Comparison of ENCODE assay signal across 1 cellular context in the genomic region with DNA sequence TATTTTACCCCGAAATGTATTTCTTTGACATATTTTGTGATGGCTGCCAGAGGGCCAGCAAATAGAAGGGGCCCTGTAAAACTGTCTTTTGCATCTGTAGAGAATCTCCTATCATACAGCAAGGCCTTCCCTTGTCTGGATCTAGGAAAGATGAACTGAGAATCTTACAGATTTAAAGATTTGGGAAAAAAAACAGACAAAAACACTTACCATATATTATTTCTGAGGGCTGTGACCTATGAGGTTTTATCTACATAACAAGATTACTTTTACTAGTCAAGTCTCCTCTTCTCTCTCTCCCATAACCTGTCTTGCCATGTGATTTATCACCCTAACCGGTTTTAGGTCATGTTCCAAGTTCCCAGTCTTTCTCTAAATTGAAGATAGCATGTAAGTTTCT.
TF ChIP-seq lines count a peak whose summit lies in the region.

No MANE protein-coding gene starts in this region.

TF ChIP-seq in GM23338, 12 proteins besides CTCF, POLR2A, EP300 and RAD21 (continued from another document):
- TF ChIP-seq, protein P1, sequence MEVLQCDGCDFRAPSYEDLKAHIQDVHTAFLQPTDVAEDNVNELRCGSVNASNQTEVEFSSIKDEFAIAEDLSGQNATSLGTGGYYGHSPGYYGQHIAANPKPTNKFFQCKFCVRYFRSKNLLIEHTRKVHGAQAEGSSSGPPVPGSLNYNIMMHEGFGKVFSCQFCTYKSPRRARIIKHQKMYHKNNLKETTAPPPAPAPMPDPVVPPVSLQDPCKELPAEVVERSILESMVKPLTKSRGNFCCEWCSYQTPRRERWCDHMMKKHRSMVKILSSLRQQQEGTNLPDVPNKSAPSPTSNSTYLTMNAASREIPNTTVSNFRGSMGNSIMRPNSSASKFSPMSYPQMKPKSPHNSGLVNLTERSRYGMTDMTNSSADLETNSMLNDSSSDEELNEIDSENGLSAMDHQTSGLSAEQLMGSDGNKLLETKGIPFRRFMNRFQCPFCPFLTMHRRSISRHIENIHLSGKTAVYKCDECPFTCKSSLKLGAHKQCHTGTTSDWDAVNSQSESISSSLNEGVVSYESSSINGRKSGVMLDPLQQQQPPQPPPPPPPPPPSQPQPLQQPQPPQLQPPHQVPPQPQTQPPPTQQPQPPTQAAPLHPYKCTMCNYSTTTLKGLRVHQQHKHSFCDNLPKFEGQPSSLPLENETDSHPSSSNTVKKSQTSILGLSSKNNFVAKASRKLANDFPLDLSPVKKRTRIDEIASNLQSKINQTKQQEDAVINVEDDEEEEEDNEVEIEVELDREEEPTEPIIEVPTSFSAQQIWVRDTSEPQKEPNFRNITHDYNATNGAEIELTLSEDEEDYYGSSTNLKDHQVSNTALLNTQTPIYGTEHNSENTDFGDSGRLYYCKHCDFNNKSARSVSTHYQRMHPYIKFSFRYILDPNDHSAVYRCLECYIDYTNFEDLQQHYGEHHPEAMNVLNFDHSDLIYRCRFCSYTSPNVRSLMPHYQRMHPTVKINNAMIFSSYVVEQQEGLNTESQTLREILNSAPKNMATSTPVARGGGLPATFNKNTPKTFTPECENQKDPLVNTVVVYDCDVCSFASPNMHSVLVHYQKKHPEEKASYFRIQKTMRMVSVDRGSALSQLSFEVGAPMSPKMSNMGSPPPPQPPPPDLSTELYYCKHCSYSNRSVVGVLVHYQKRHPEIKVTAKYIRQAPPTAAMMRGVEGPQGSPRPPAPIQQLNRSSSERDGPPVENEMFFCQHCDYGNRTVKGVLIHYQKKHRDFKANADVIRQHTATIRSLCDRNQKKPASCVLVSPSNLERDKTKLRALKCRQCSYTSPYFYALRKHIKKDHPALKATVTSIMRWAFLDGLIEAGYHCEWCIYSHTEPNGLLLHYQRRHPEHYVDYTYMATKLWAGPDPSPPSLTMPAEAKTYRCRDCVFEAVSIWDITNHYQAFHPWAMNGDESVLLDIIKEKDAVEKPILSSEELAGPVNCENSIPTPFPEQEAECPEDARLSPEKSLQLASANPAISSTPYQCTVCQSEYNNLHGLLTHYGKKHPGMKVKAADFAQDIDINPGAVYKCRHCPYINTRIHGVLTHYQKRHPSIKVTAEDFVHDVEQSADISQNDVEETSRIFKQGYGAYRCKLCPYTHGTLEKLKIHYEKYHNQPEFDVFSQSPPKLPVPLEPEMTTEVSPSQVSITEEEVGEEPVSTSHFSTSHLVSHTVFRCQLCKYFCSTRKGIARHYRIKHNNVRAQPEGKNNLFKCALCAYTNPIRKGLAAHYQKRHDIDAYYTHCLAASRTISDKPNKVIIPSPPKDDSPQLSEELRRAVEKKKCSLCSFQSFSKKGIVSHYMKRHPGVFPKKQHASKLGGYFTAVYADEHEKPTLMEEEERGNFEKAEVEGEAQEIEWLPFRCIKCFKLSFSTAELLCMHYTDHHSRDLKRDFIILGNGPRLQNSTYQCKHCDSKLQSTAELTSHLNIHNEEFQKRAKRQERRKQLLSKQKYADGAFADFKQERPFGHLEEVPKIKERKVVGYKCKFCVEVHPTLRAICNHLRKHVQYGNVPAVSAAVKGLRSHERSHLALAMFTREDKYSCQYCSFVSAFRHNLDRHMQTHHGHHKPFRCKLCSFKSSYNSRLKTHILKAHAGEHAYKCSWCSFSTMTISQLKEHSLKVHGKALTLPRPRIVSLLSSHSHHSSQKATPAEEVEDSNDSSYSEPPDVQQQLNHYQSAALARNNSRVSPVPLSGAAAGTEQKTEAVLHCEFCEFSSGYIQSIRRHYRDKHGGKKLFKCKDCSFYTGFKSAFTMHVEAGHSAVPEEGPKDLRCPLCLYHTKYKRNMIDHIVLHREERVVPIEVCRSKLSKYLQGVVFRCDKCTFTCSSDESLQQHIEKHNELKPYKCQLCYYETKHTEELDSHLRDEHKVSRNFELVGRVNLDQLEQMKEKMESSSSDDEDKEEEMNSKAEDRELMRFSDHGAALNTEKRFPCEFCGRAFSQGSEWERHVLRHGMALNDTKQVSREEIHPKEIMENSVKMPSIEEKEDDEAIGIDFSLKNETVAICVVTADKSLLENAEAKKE (CRISPR knock-in tag; IDR thresholded peaks at IDR 0.05): no peak
- TF ChIP-seq ZNF331 (CRISPR knock-in tag; IDR thresholded peaks at IDR 0.05; ENCODE audit: low read depth): no peak
- no peak for TF ChIP-seq ZNF114 (CRISPR knock-in tag; IDR thresholded peaks at IDR 0.05)
- no peak for TF ChIP-seq POLR2AphosphoS5 (IDR thresholded peaks at IDR 0.05; ENCODE audit: low read depth)
- no peak for TF ChIP-seq CREB1 (CRISPR knock-in tag; IDR thresholded peaks at IDR 0.05; ENCODE audit: low read depth)
- TF ChIP-seq NANOG (IDR thresholded peaks at IDR 0.05; ENCODE audit: borderline replicate concordance): no peak
- TF ChIP-seq, protein P2, sequence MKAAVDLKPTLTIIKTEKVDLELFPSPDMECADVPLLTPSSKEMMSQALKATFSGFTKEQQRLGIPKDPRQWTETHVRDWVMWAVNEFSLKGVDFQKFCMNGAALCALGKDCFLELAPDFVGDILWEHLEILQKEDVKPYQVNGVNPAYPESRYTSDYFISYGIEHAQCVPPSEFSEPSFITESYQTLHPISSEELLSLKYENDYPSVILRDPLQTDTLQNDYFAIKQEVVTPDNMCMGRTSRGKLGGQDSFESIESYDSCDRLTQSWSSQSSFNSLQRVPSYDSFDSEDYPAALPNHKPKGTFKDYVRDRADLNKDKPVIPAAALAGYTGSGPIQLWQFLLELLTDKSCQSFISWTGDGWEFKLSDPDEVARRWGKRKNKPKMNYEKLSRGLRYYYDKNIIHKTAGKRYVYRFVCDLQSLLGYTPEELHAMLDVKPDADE (IDR thresholded peaks at IDR 0.05): no peak
